8 cellular contexts compared by ENCODE assay signal in genomic region chr1:152869808-152870419, GRCh38. TPM values are rescaled to one million over a fixed set of nuclear protein-coding genes. Genes with fewer than 3 reads are reported as not detected.
A peak's percentile ranks its signal among the peaks of the same experiment; 100 is the strongest.
DNase-seq lines count a peak whose midpoint lies in the region; ATAC-seq and TF ChIP-seq lines count a peak whose summit lies in the region.

No MANE protein-coding gene starts in this region.

- H3F3A ChIP-seq in neural cell (ENCODE audit: insufficient read depth, low read length, poor library complexity, severe bottlenecking): no peaks in the 10 kb centered on the region

- TF ChIP-seq CTCF in esophagus squamous epithelium (IDR thresholded peaks at IDR 0.05): peak in 5 of 6 experiments; percentile 68 to 84 (median 77)
- TF ChIP-seq CTCF in neural cell (IDR thresholded peaks at IDR 0.05; ENCODE audit: poor library complexity, severe bottlenecking): peak; percentile 66

- H3K27ac ChIP-seq in esophagus squamous epithelium: no peak overlapping the region
- H3K27ac ChIP-seq in neural cell (ENCODE audit: low read length): no peak overlapping the region

- H3K36me3 ChIP-seq in NT2/D1 (ENCODE audit: insufficient read depth, insufficient read length, low read length) (no peaks in the 10 kb centered on the region), esophagus squamous epithelium (no peaks in the 10 kb centered on the region), neural cell (ENCODE audit: insufficient read depth, low read length) (no peaks in the 10 kb centered on the region)

- no peaks in the 10 kb centered on the region for H3K9me3 ChIP-seq in NT2/D1 (ENCODE audit: insufficient read depth, low read length)
- no peaks in the 10 kb centered on the region for H3K9me3 ChIP-seq in esophagus squamous epithelium
- no peaks in the 10 kb centered on the region for H3K9me3 ChIP-seq in neural cell (ENCODE audit: low read length)

- no peaks in the 10 kb centered on the region for H3K79me2 ChIP-seq in neural cell (replicated peaks; ENCODE audit: insufficient read depth, low read length)

- no peak overlapping the region for H2AFZ ChIP-seq in neural cell (ENCODE audit: low read depth, low read length)

- H3K4me2 ChIP-seq in neural cell (ENCODE audit: low read length): no peak overlapping the region

- 27 to 29% methylated on average over 9 of the region's 9 CpGs for WGBS in esophagus squamous epithelium, 2 donors

- H3K4me1 ChIP-seq in NT2/D1 (ENCODE audit: insufficient read depth, insufficient read length) (no peaks in the 10 kb centered on the region), esophagus squamous epithelium (peaks cover 0 to 4% (median 0%) of the 10 kb centered on the region in 3 donors)

- no peaks in the 10 kb centered on the region for H4K20me1 ChIP-seq in neural cell (ENCODE audit: insufficient read depth)

- H3K9ac ChIP-seq in NT2/D1 (ENCODE audit: insufficient read length, low read depth) (no peak overlapping the region), neural cell (ENCODE audit: low read length) (no peak overlapping the region)

- ATAC-seq in HG03521 (IDR thresholded peaks at IDR 0.05; ENCODE audit: unreplicated experiment): peak; percentile 54
- no peak for ATAC-seq in stimulated activated naive CD8-positive, alpha-beta T cell treated with anti-CD3 and anti-CD28 coated beads, Interleukin-15, Interleukin-2, amounts not matched to agents 100 U/mL and 50 U/mL, for 24 hours
- no peak for ATAC-seq in GM18519 (IDR thresholded peaks at IDR 0.05; ENCODE audit: low FRiP score, unreplicated experiment)

- TF ChIP-seq EP300 in neural cell (conservative IDR thresholded peaks at IDR 0.05; ENCODE audit: poor library complexity, severe bottlenecking): no peak

- peak; percentile 63 for TF ChIP-seq RAD21 in neural cell (conservative IDR thresholded peaks at IDR 0.05)

- TF ChIP-seq POLR2A in esophagus squamous epithelium (IDR thresholded peaks at IDR 0.05): no peak

- intact Hi-C loops in esophagus squamous epithelium (cut with DNase I): loop anchor here (2.0 to 10.0 kb wide), 3 partner anchors 57 to 321 kb away; no protein-coding TSS in a partner anchor

- H3K27me3 ChIP-seq in NT2/D1 (ENCODE audit: insufficient read depth, insufficient read length) (no peaks in the 10 kb centered on the region), esophagus squamous epithelium (no peaks in the 10 kb centered on the region), neural cell (ENCODE audit: insufficient read depth, low read depth, low read length) (no peaks in the 10 kb centered on the region)

- H3K4me3 ChIP-seq in NT2/D1 (ENCODE audit: insufficient read length, low read depth) (no peak overlapping the region), esophagus squamous epithelium (no peak overlapping the region), neural cell (ENCODE audit: low read length) (no peak overlapping the region)

- DNase-seq in ELR (ENCODE audit: low read depth) (peak; percentile 81), NT2/D1 (ENCODE audit: low read depth, low spot score) (peak; percentile 77), esophagus squamous epithelium (lab: John Stamatoyannopoulos, UW) (no peak)
- peak; percentile 47 for DNase-seq in activated CD8-positive, alpha-beta memory T cell treated with anti-CD3 and anti-CD28 coated beads, Interleukin-2, amount 50 U/mL, for 4 hours
- peak; percentile 67 for DNase-seq in stimulated activated naive CD8-positive, alpha-beta T cell treated with anti-CD3 and anti-CD28 coated beads, Interleukin-15, Interleukin-2, amounts not matched to agents 100 U/mL and 50 U/mL, for 24 hours

- no peaks in the 10 kb centered on the region for H3K9me2 ChIP-seq in neural cell (ENCODE audit: insufficient read depth, low read length)

TF ChIP-seq in neural cell, 6 proteins besides CTCF, POLR2A, EP300 and RAD21:
- TF ChIP-seq MXI1 (conservative IDR thresholded peaks at IDR 0.05; ENCODE audit: poor library complexity, severe bottlenecking) (no peak), SMC3 (conservative IDR thresholded peaks at IDR 0.05; ENCODE audit: poor library complexity) (peak; percentile 67), POLR2AphosphoS5 (IDR thresholded peaks at IDR 0.05) (no peak), TAF1 (IDR thresholded peaks at IDR 0.05; ENCODE audit: low read depth) (no peak)

RNA-seq across cellular contexts. Expression of gene SMCP, which starts 8.2 kb away (rescaled TPM):
- not detected for total RNA-seq in esophagus squamous epithelium
- polyA plus RNA-seq in neural cell: not detected in 2 replicates
- not detected in 2 replicates for polyA minus RNA-seq in neural cell

RNA-seq across cellular contexts. Expression of gene LCE7A, which starts 10.1 kb away (rescaled TPM):
- not detected for total RNA-seq in esophagus squamous epithelium
- polyA plus RNA-seq in neural cell: not detected in 2 replicates
- polyA minus RNA-seq in neural cell: not detected in 2 replicates

RNA-seq across cellular contexts. Expression of gene LCE6A, which starts 27.3 kb away (rescaled TPM):
- not detected for total RNA-seq in esophagus squamous epithelium
- not detected in 2 replicates for polyA plus RNA-seq in neural cell
- not detected in 2 replicates for polyA minus RNA-seq in neural cell

RNA-seq across cellular contexts. Expression of gene IVL, which starts 38.4 kb away (rescaled TPM):
- total RNA-seq in esophagus squamous epithelium: 100 to 1,000 TPM; 155 to 336 (median 262) TPM
- polyA plus RNA-seq in neural cell: not detected in 2 replicates
- polyA minus RNA-seq in neural cell: not detected in 2 replicates

RNA-seq across cellular contexts. Expression of gene LCE1A, which starts 42.6 kb away (rescaled TPM):
- total RNA-seq in esophagus squamous epithelium: not detected
- polyA plus RNA-seq in neural cell: not detected in 2 replicates
- polyA minus RNA-seq in neural cell: not detected in 2 replicates
